In the genomic region with DNA sequence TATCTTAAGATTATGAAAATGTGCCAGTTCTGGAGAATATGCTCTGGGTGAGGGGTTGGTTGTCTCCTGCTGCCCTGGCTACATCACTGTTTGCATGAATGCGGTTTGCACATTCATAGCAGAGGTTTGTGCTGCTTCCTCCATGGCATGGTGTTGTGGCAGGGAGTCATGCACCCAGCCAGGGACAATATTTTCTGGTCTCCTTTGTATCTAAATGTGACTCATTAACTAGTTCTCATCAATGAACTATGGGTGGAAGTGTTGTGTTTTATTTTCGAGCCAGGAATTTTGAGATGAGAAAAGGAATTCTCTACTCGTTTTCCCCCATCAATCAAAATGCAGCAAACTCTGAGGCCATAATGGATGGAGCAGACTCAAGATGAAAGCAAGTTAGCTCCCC, we compare ENCODE assay signal across 31 cellular contexts.
DNase-seq lines count a peak whose midpoint lies in the region; ATAC-seq and TF ChIP-seq lines count a peak whose summit lies in the region.
"Had no signal": no experiment of that assay in that cellular context is flagged by ENCODE, and none has a peak within 500 bp of the region (broad histone marks: within the 10 kb centered on the region; RNA-seq: fewer than 3 reads in every experiment).

No MANE protein-coding gene starts in this region.

- ATAC-seq in PC-3, result no peak
- ATAC-seq in GM19397 (IDR thresholded peaks at IDR 0.05; ENCODE audit: unreplicated experiment), result no peak
- no peak for ATAC-seq in naive thymus-derived CD4-positive, alpha-beta T cell
- ATAC-seq: activated CD4-positive, CD25-positive, alpha-beta regulatory T cell treated with anti-CD3 and anti-CD28 coated beads, Interleukin-2, amount 50 U/mL, for 24 hours; gastrocnemius medialis; HCT116; left colon; T-cell had no signal

- H3K4me1 Mint-ChIP-seq in naive thymus-derived CD4-positive, alpha-beta T cell, result no peaks in the 10 kb centered on the region
- H3K4me1 Mint-ChIP-seq: activated naive CD4-positive, alpha-beta T cell treated with anti-CD3 and anti-CD28 coated beads, Interleukin-2, amount 10 ng/mL, durations not matched to agents 7 days and 5 days; B cell; IgD-negative memory B cell; memory B cell; T-cell had no signal

- H3K4me3 Mint-ChIP-seq in naive thymus-derived CD4-positive, alpha-beta T cell, result no peak overlapping the region
- H3K4me3 Mint-ChIP-seq: activated CD4-positive, alpha-beta memory T cell treated with anti-CD3 and anti-CD28 coated beads for 36 hours; activated naive CD4-positive, alpha-beta T cell treated with anti-CD3 and anti-CD28 coated beads, Interleukin-2, amount 10 ng/mL, durations not matched to agents 7 days and 5 days; B cell; IgD-negative memory B cell; memory B cell; T-cell had no signal

- H3K9me2 ChIP-seq in GM23248 (ENCODE audit: insufficient read depth), result no peaks in the 10 kb centered on the region
- no peaks in the 10 kb centered on the region for H3K9me2 ChIP-seq in PC-3 (replicated peaks; ENCODE audit: low read length)

- no peaks in the 10 kb centered on the region for H3K36me3 Mint-ChIP-seq in naive thymus-derived CD4-positive, alpha-beta T cell
- H3K36me3 Mint-ChIP-seq: activated CD4-positive, alpha-beta memory T cell treated with anti-CD3 and anti-CD28 coated beads for 36 hours; activated naive CD4-positive, alpha-beta T cell treated with anti-CD3 and anti-CD28 coated beads, Interleukin-2, amount 10 ng/mL, durations not matched to agents 7 days and 5 days; IgD-negative memory B cell; memory B cell; T-cell had no signal

- no peaks in the 10 kb centered on the region for H3K4me1 ChIP-seq in GM23248 (ENCODE audit: insufficient read depth)
- no peaks in the 10 kb centered on the region for H3K4me1 ChIP-seq in PC-3 (ENCODE audit: insufficient read depth, low read length)
- H3K4me1 ChIP-seq in fibroblast of lung (ENCODE audit: control insufficient read depth, extremely low read depth, insufficient read depth, low read length), result no peaks in the 10 kb centered on the region
- no peaks in the 10 kb centered on the region for H3K4me1 ChIP-seq in naive thymus-derived CD4-positive, alpha-beta T cell (ENCODE audit: control insufficient read depth in 2 of 2, insufficient read depth in 2 of 2, low read length in 2 of 2)
- H3K4me1 ChIP-seq: colonic mucosa, gastrocnemius medialis, stomach, thyroid gland had no signal

- whole genome bisulfite sequencing in GM23248 (ENCODE audit: low coverage in 1 of 2, low lambda C conversion rate in 2 of 2, missing lambda C conversion rate in 2 of 2), 2 experiments, result 13 to 18% methylated on average over 3 of the region's 3 CpGs

- no peak overlapping the region for H3K27ac Mint-ChIP-seq in naive thymus-derived CD4-positive, alpha-beta T cell
- H3K27ac Mint-ChIP-seq: activated CD4-positive, alpha-beta memory T cell treated with anti-CD3 and anti-CD28 coated beads for 36 hours; activated naive CD4-positive, alpha-beta T cell treated with anti-CD3 and anti-CD28 coated beads, Interleukin-2, amount 10 ng/mL, durations not matched to agents 7 days and 5 days; B cell; IgD-negative memory B cell; memory B cell; T-cell had no signal

- CTCF ChIA-PET in PC-3 (lab: Charles Lee), result no interaction called here
- CTCF ChIA-PET in naive thymus-derived CD4-positive, alpha-beta T cell (lab: Charles Lee), result no interaction called here

- no peak overlapping the region for H2AFZ ChIP-seq in GM23248
- H2AFZ ChIP-seq in PC-3 (ENCODE audit: low read length), result no peak overlapping the region
- no peak overlapping the region for H2AFZ ChIP-seq in fibroblast of lung (ENCODE audit: low read length)

- DNase-seq in A172 (ENCODE audit: low spot score) (peak; percentile 27), GM23248 (peak; percentile 11), PC-3 (peak; percentile 30), fibroblast of lung (ENCODE audit: low read depth in 2 of 2) (peak; percentile 15 to 98), midbrain (lab: John Stamatoyannopoulos, UW) (no peak), Kasumi-1 (lab: John Stamatoyannopoulos, UW) (no peak)
- no peak for DNase-seq in naive thymus-derived CD4-positive, alpha-beta T cell
- DNase-seq: 8988T; activated CD4-positive, alpha-beta memory T cell treated with anti-CD3 and anti-CD28 coated beads for 36 hours; activated CD8-positive, alpha-beta memory T cell treated with anti-CD3 and anti-CD28 coated beads, Interleukin-2, amount 50 U/mL, for 48 hours; activated naive CD4-positive, alpha-beta T cell treated with anti-CD3 and anti-CD28 coated beads, Interleukin-2, amount 10 ng/mL, durations not matched to agents 7 days and 5 days; amniotic stem cell; colonic mucosa; DMS153; effector CD8-positive, alpha-beta T cell; gastrocnemius medialis; GF-D8; left colon; NCI-H2029 treated with DMSO at 0.1 percent for 48 hours; NCI-H2227 treated with DMSO at 0.1 percent for 48 hours; NCI-H69; stomach; T-cell; thyroid gland had no signal

- no peaks in the 10 kb centered on the region for H3K36me3 ChIP-seq in GM23248 (ENCODE audit: low read depth)
- no peaks in the 10 kb centered on the region for H3K36me3 ChIP-seq in PC-3 (ENCODE audit: low read depth, low read length)
- no peaks in the 10 kb centered on the region for H3K36me3 ChIP-seq in fibroblast of lung (ENCODE audit: control insufficient read depth, insufficient read depth, low read length)
- no peaks in the 10 kb centered on the region for H3K36me3 ChIP-seq in naive thymus-derived CD4-positive, alpha-beta T cell (ENCODE audit: control insufficient read depth in 2 of 3, insufficient read depth in 3 of 3, low read length in 3 of 3)
- H3K36me3 ChIP-seq: cardiac muscle cell, colonic mucosa, gastrocnemius medialis, stomach, thyroid gland had no signal

- peaks cover 0 to 11% (median 0%) of the 10 kb centered on the region in 5 donors for H3K27me3 Mint-ChIP-seq in naive thymus-derived CD4-positive, alpha-beta T cell
- H3K27me3 Mint-ChIP-seq: activated CD4-positive, alpha-beta memory T cell treated with anti-CD3 and anti-CD28 coated beads for 36 hours; activated naive CD4-positive, alpha-beta T cell treated with anti-CD3 and anti-CD28 coated beads, Interleukin-2, amount 10 ng/mL, durations not matched to agents 7 days and 5 days; B cell; IgD-negative memory B cell; memory B cell; T-cell had no signal

- in situ Hi-C loops in GM23248 (cut with MboI), result no loop called here

- H3K9me3 Mint-ChIP-seq in naive thymus-derived CD4-positive, alpha-beta T cell, result peaks cover 0 to 6% (median 0%) of the 10 kb centered on the region in 11 donors
- H3K9me3 Mint-ChIP-seq: activated CD4-positive, alpha-beta memory T cell treated with anti-CD3 and anti-CD28 coated beads for 36 hours; activated naive CD4-positive, alpha-beta T cell treated with anti-CD3 and anti-CD28 coated beads, Interleukin-2, amount 10 ng/mL, durations not matched to agents 7 days and 5 days had no signal

- H3K4me2 ChIP-seq in GM23248 (ENCODE audit: unreplicated experiment) (no peak overlapping the region), PC-3 (ENCODE audit: low read length) (no peak overlapping the region), fibroblast of lung (ENCODE audit: extremely low read depth, insufficient read depth, low read length) (no peak overlapping the region)

- POLR2A ChIA-PET in PC-3 (lab: Charles Lee; ENCODE audit: unreplicated experiment), result no interaction called here
- POLR2A ChIA-PET in naive thymus-derived CD4-positive, alpha-beta T cell (lab: Charles Lee), result no interaction called here

- H3K27me3 ChIP-seq in GM23248 (replicated peaks; ENCODE audit: insufficient read depth) (no peaks in the 10 kb centered on the region), PC-3 (ENCODE audit: low read length) (peaks cover 20% of the 10 kb centered on the region), fibroblast of lung (ENCODE audit: control insufficient read depth, insufficient read depth, low read length) (no peaks in the 10 kb centered on the region)
- no peaks in the 10 kb centered on the region for H3K27me3 ChIP-seq in naive thymus-derived CD4-positive, alpha-beta T cell (ENCODE audit: control insufficient read depth in 2 of 2, insufficient read depth in 2 of 2, low read length in 2 of 2)
- H3K27me3 ChIP-seq: cardiac muscle cell, colonic mucosa, gastrocnemius medialis, stomach, thyroid gland had no signal

- H4K20me1 ChIP-seq in GM23248 (ENCODE audit: insufficient read depth) (no peaks in the 10 kb centered on the region), PC-3 (ENCODE audit: low read length) (no peaks in the 10 kb centered on the region), fibroblast of lung (ENCODE audit: control insufficient read depth, extremely low read depth, insufficient read depth, low read length) (no peaks in the 10 kb centered on the region)

- no TSS peak for BruUV-seq in PC-3 (replicated peaks; lab: Mats Ljungman, UMichigan)

- intact Hi-C loops in PC-3 (cut with micrococcal nuclease), result no loop called here
- intact Hi-C loops in naive thymus-derived CD4-positive, alpha-beta T cell (cut with micrococcal nuclease), result no loop called here

- H3K4me3 ChIP-seq in GM23248 (no peak overlapping the region), PC-3 (ENCODE audit: low read length) (no peak overlapping the region), fibroblast of lung (replicated peaks in 1 of 4; ENCODE audit: control extremely low read depth in 1 of 4, insufficient read depth in 1 of 4, low read depth in 3 of 4, low read length in 4 of 4) (no peak overlapping the region)
- no peak overlapping the region for H3K4me3 ChIP-seq in naive thymus-derived CD4-positive, alpha-beta T cell (ENCODE audit: low read length)
- H3K4me3 ChIP-seq: cardiac muscle cell, colonic mucosa, gastrocnemius medialis, stomach, thyroid gland had no signal

- H3K27ac ChIP-seq in GM23248 (no peak overlapping the region), PC-3 (ENCODE audit: low read length) (no peak overlapping the region), fibroblast of lung (ENCODE audit: insufficient read depth, low read length) (no peak overlapping the region)
- no peak overlapping the region for H3K27ac ChIP-seq in naive thymus-derived CD4-positive, alpha-beta T cell (ENCODE audit: low read depth, low read length)
- H3K27ac ChIP-seq: cardiac muscle cell, colonic mucosa, gastrocnemius medialis, stomach, thyroid gland had no signal

- TF ChIP-seq CTCF in PC-3 (conservative IDR thresholded peaks at IDR 0.05; ENCODE audit: low read depth, low read length) (no peak), fibroblast of lung (conservative IDR thresholded peaks at IDR 0.05 in 1 of 2, IDR thresholded peaks at IDR 0.05 in 1 of 2; ENCODE audit: low read depth in 1 of 2, low read length in 2 of 2) (no peak)

- H3K9ac ChIP-seq in GM23248, result no peak overlapping the region
- no peak overlapping the region for H3K9ac ChIP-seq in PC-3 (ENCODE audit: low read length)
- no peak overlapping the region for H3K9ac ChIP-seq in fibroblast of lung (ENCODE audit: insufficient read depth, low read length)

- no peaks in the 10 kb centered on the region for H3K79me2 ChIP-seq in GM23248 (ENCODE audit: insufficient read depth)
- H3K79me2 ChIP-seq in PC-3 (ENCODE audit: low read length), result no peaks in the 10 kb centered on the region
- no peaks in the 10 kb centered on the region for H3K79me2 ChIP-seq in fibroblast of lung (ENCODE audit: control insufficient read depth, insufficient read depth, low read length)

- no peaks in the 10 kb centered on the region for H3K9me3 ChIP-seq in GM23248 (ENCODE audit: low read depth)
- no peaks in the 10 kb centered on the region for H3K9me3 ChIP-seq in PC-3 (ENCODE audit: low read length)
- no peaks in the 10 kb centered on the region for H3K9me3 ChIP-seq in fibroblast of lung (ENCODE audit: control insufficient read depth, insufficient read depth, low read depth, low read length)
- H3K9me3 ChIP-seq in naive thymus-derived CD4-positive, alpha-beta T cell (ENCODE audit: control insufficient read depth in 2 of 3, low read length in 3 of 3), result no peaks in the 10 kb centered on the region
- H3K9me3 ChIP-seq: colonic mucosa, gastrocnemius medialis, stomach, thyroid gland had no signal

- no peaks in the 10 kb centered on the region for H3F3A ChIP-seq in GM23248 (ENCODE audit: insufficient read depth)
- no peaks in the 10 kb centered on the region for H3F3A ChIP-seq in PC-3 (ENCODE audit: low read length, unreplicated experiment)

Comparison
In these comparisons a context has a peak if more than half of its experiments do, and no peak if none do; other contexts are left out.
1. DNase-seq: peak in A172 (single experiment), GM23248 (single experiment), PC-3 (single experiment) and fibroblast of lung (2 of 2); none in midbrain (single experiment), naive thymus-derived CD4-positive, alpha-beta T cell (0 of 9) and Kasumi-1 (0 of 2).